1 cellular context compared by ENCODE assay signal in genomic region chr1:182674346-182675246, GRCh38.
TF ChIP-seq lines count a peak whose summit lies in the region.

No MANE protein-coding gene starts in this region.

TF ChIP-seq in HEK293, 187 proteins besides CTCF, POLR2A, EP300 and RAD21 (continued from another document):
- TF ChIP-seq ZNF148 (tag by site-specific recombination; IDR thresholded peaks at IDR 0.05; ENCODE audit: borderline replicate concordance) (no peak), REST (tag by site-specific recombination; IDR thresholded peaks at IDR 0.05) (peak; percentile 96), ZNF24 (tag by site-specific recombination; IDR thresholded peaks at IDR 0.05) (no peak), ZBTB17 (tag by site-specific recombination; IDR thresholded peaks at IDR 0.05) (peak; percentile 63), ZNF398 (tag by site-specific recombination; IDR thresholded peaks at IDR 0.05) (no peak)
